ENCODE assay signal across 14 cellular contexts in genomic region chr13:113109151-113110047, GRCh38. TPM values are rescaled to one million over a fixed set of nuclear protein-coding genes. Genes with fewer than 3 reads are reported as not detected.
DNase-seq lines count a peak whose midpoint lies in the region; ATAC-seq and TF ChIP-seq lines count a peak whose summit lies in the region.
"Had no signal": no experiment of that assay in that cellular context is flagged by ENCODE, and none has a peak within 500 bp of the region (broad histone marks: within the 10 kb centered on the region; RNA-seq: fewer than 3 reads in every experiment).

No MANE protein-coding gene starts in this region.

- H4K20me1 ChIP-seq in mammary epithelial cell (ENCODE audit: insufficient read depth, low read length): no peaks in the 10 kb centered on the region

- no peaks in the 10 kb centered on the region for H3K79me2 ChIP-seq in mammary epithelial cell (ENCODE audit: insufficient read depth, low read length)

- H3K4me3 Mint-ChIP-seq in endodermal cell: peak overlapping the region; percentile 44
- H3K4me3 Mint-ChIP-seq in nephron: peak overlapping the region; percentile 42 to 60 (median 48)

- no peaks in the 10 kb centered on the region for H3K9me3 ChIP-seq in breast epithelium
- peaks cover 9% of the 10 kb centered on the region for H3K9me3 ChIP-seq in mammary epithelial cell (replicated peaks; ENCODE audit: insufficient read depth, low read length)
- no peaks in the 10 kb centered on the region for H3K9me3 ChIP-seq in endodermal cell (ENCODE audit: control insufficient read depth, low read length)
- H3K9me3 ChIP-seq in vagina: no peaks in the 10 kb centered on the region
- H3K9me3 ChIP-seq in esophagus squamous epithelium: no peaks in the 10 kb centered on the region

- CTCF ChIA-PET in mammary epithelial cell (lab: Charles Lee; ENCODE audit: low non-redundant PET): no interaction called here

- H3K36me3 ChIP-seq in breast epithelium (no peaks in the 10 kb centered on the region), mammary epithelial cell (ENCODE audit: insufficient read depth, low read length) (no peaks in the 10 kb centered on the region), endodermal cell (ENCODE audit: control insufficient read depth, insufficient read depth, low read length) (no peaks in the 10 kb centered on the region), vagina (no peaks in the 10 kb centered on the region), esophagus squamous epithelium (no peaks in the 10 kb centered on the region)

- ATAC-seq in SK-N-SH treated with all-trans-retinoic acid at 6 μM for 48 hours: no peak
- ATAC-seq: Panc1 had no signal

- H3K27ac ChIP-seq in breast epithelium (no peak overlapping the region), mammary epithelial cell (ENCODE audit: insufficient read depth, low read depth, low read length) (no peak overlapping the region), endodermal cell (ENCODE audit: low read depth, low read length) (no peak overlapping the region), vagina (no peak overlapping the region), esophagus squamous epithelium (no peak overlapping the region)

- no peak overlapping the region for H2AFZ ChIP-seq in mammary epithelial cell (ENCODE audit: low read depth, low read length)

- peak overlapping the region; percentile 34 to 75 (median 54) for H3K4me3 ChIP-seq in breast epithelium
- no peak overlapping the region for H3K4me3 ChIP-seq in mammary epithelial cell (replicated peaks in 1 of 3; ENCODE audit: insufficient read depth in 1 of 3, low read depth in 2 of 3, low read length in 3 of 3)
- no peak overlapping the region for H3K4me3 ChIP-seq in endodermal cell (ENCODE audit: low read length)
- peak overlapping the region; percentile 44 to 60 for H3K4me3 ChIP-seq in vagina
- H3K4me3 ChIP-seq in esophagus squamous epithelium: peak overlapping the region in 2 of 4 donors; percentile 50 to 66

- peaks cover 25% of the 10 kb centered on the region for H3K27me3 Mint-ChIP-seq in endodermal cell (ENCODE audit: insufficient read depth)
- H3K27me3 Mint-ChIP-seq in nephron (ENCODE audit: low read depth): peaks cover 18% of the 10 kb centered on the region

- no peak overlapping the region for H3K4me2 ChIP-seq in mammary epithelial cell (ENCODE audit: insufficient read depth, low read depth, low read length)

- H3K4me1 ChIP-seq in breast epithelium: peaks cover 6% of the 10 kb centered on the region in 2 donors
- no peaks in the 10 kb centered on the region for H3K4me1 ChIP-seq in mammary epithelial cell (ENCODE audit: insufficient read depth, low read length)
- peaks cover 9% of the 10 kb centered on the region for H3K4me1 ChIP-seq in endodermal cell (ENCODE audit: control insufficient read depth, insufficient read depth, low read length)
- H3K4me1 ChIP-seq in vagina: peaks cover 17% of the 10 kb centered on the region
- H3K4me1 ChIP-seq in esophagus squamous epithelium: peaks cover 7 to 17% (median 12%) of the 10 kb centered on the region in 3 donors

- H3K4me1 Mint-ChIP-seq in endodermal cell (peaks cover 13% of the 10 kb centered on the region), nephron (no peaks in the 10 kb centered on the region)

- no peak for TF ChIP-seq CTCF in breast epithelium (IDR thresholded peaks at IDR 0.05)
- TF ChIP-seq CTCF in mammary epithelial cell (conservative IDR thresholded peaks at IDR 0.05 in 1 of 2, IDR thresholded peaks at IDR 0.05 in 1 of 2; ENCODE audit: extremely low read depth in 1 of 2, insufficient read depth in 1 of 2, low read depth in 1 of 2, low read length in 2 of 2): no peak
- TF ChIP-seq CTCF in endodermal cell (conservative IDR thresholded peaks at IDR 0.05): no peak
- no peak for TF ChIP-seq CTCF in nephron (IDR thresholded peaks at IDR 0.05; ENCODE audit: unreplicated experiment in 3 of 3)
- TF ChIP-seq CTCF in vagina (IDR thresholded peaks at IDR 0.05): no peak
- TF ChIP-seq CTCF in esophagus squamous epithelium (IDR thresholded peaks at IDR 0.05): no peak

- H3K9me3 Mint-ChIP-seq in endodermal cell: peaks cover 8% of the 10 kb centered on the region
- H3K9me3 Mint-ChIP-seq in nephron: no peaks in the 10 kb centered on the region

- no peak for DNase-seq in breast epithelium (ENCODE audit: low spot score in 2 of 2)
- no peak for DNase-seq in mammary epithelial cell
- peak; percentile 59 for DNase-seq in endodermal cell
- no peak for DNase-seq in vagina (ENCODE audit: extremely low spot score in 2 of 2)
- no peak for DNase-seq in esophagus squamous epithelium (lab: John Stamatoyannopoulos, UW)
- DNase-seq in COR-L47 (lab: John Stamatoyannopoulos, UW): no peak
- DNase-seq: AML-193, islet precursor cell, NCI-H2029 had no signal

- in situ Hi-C loops in mammary epithelial cell (cut with MboI; ENCODE audit: low sequenced_read_pairs in 2 of 2): no loop called here

- dilution Hi-C loops in mammary epithelial cell (cut with HindIII; ENCODE audit: low sequenced_read_pairs): no loop called here

- no peak overlapping the region for H3K9ac ChIP-seq in mammary epithelial cell (ENCODE audit: insufficient read depth, low read length)
- no peak overlapping the region for H3K9ac ChIP-seq in endodermal cell (ENCODE audit: extremely low read depth, low read length, poor library complexity, severe bottlenecking)

- no TSS peak for BruUV-seq in mammary epithelial cell (replicated peaks; lab: Mats Ljungman, UMichigan)

- H3K27me3 ChIP-seq in breast epithelium (peaks cover 11 to 28% of the 10 kb centered on the region in 2 donors), mammary epithelial cell (ENCODE audit: insufficient read depth, low read length) (peaks cover 16% of the 10 kb centered on the region), endodermal cell (ENCODE audit: control insufficient read depth, insufficient read depth, low read length, poor library complexity, severe bottlenecking) (peaks cover 45% of the 10 kb centered on the region), vagina (no peaks in the 10 kb centered on the region), esophagus squamous epithelium (peaks cover 9 to 48% (median 11%) of the 10 kb centered on the region in 4 donors)

- WGBS in mammary epithelial cell (ENCODE audit: low coverage, missing lambda C conversion rate): 17% methylated on average over 24 of the region's 73 CpGs
- 40 to 47% methylated on average over 37 to 73 of the region's 73 CpGs for WGBS in endodermal cell (ENCODE audit: insufficient coverage in 1 of 2, insufficient read length in 1 of 2), 2 experiments
- 43 to 61% methylated on average over 17 to 23 of the region's 73 CpGs for WGBS in esophagus squamous epithelium, 2 donors

- intact Hi-C loops in breast epithelium (cut with DNase I; ENCODE audit: low total_unique reads): no loop called here
- intact Hi-C loops in mammary epithelial cell (cut with micrococcal nuclease): no loop called here
- intact Hi-C loops in vagina (cut with DNase I): no loop called here
- intact Hi-C loops in esophagus squamous epithelium (cut with DNase I): no loop called here

- H3K36me3 Mint-ChIP-seq in endodermal cell (ENCODE audit: low read depth): peaks cover 7% of the 10 kb centered on the region
- H3K36me3 Mint-ChIP-seq in nephron (ENCODE audit: low read depth): no peaks in the 10 kb centered on the region

- H3K27ac Mint-ChIP-seq in endodermal cell (no peak overlapping the region), nephron (no peak overlapping the region)

- TF ChIP-seq POLR2A in breast epithelium (IDR thresholded peaks at IDR 0.05) (no peak), vagina (IDR thresholded peaks at IDR 0.05) (no peak), esophagus squamous epithelium (IDR thresholded peaks at IDR 0.05) (no peak)

TF ChIP-seq in SK-N-SH treated with all-trans-retinoic acid at 6 μM for 48 hours, 23 proteins besides CTCF, POLR2A, EP300 and RAD21 (continues in another document):
- TF ChIP-seq TOX (CRISPR knock-in tag; IDR thresholded peaks at IDR 0.05; ENCODE audit: borderline replicate concordance) (no peak), POU6F1 (CRISPR knock-in tag; IDR thresholded peaks at IDR 0.05; ENCODE audit: borderline replicate concordance, low read depth) (no peak)

RNA-seq across cellular contexts. Expression of gene F7, which starts 3.8 kb away (rescaled TPM):
- total RNA-seq in breast epithelium: under 1 TPM; 0.15 to 0.48 (median 0.33) TPM
- not detected for total RNA-seq in mammary epithelial cell
- polyA plus RNA-seq in mammary epithelial cell: not detected
- not detected for polyA minus RNA-seq in mammary epithelial cell
- total RNA-seq in endodermal cell: 1 to 10 TPM; 4.7 to 6.4 TPM
- polyA plus RNA-seq in endodermal cell (2013, experiment 1 of 2): 2.3 TPM
- polyA plus RNA-seq in endodermal cell (2013, experiment 2 of 2): 1.2 TPM
- total RNA-seq in vagina: not detected
- not detected for total RNA-seq in esophagus squamous epithelium
- total RNA-seq: endothelial cell of umbilical vein, HT-29 had no signal
- polyA plus RNA-seq: endothelial cell of umbilical vein had no signal

RNA-seq across cellular contexts. Expression of gene F10, which starts 13.2 kb away (rescaled TPM):
- total RNA-seq in breast epithelium: 10 to 100 TPM in 1 of 3 donors, 1 to 10 TPM in 2; 5.1 to 63.2 (median 8.2) TPM
- not detected for total RNA-seq in mammary epithelial cell
- not detected for polyA plus RNA-seq in mammary epithelial cell
- polyA minus RNA-seq in mammary epithelial cell: not detected
- 10 to 100 TPM; 18.7 to 32.4 TPM for total RNA-seq in endodermal cell
- polyA plus RNA-seq in endodermal cell (2013, experiment 1 of 2): 15.5 TPM
- 18.2 TPM for polyA plus RNA-seq in endodermal cell (2013, experiment 2 of 2)
- 16.7 TPM for total RNA-seq in vagina
- 10 to 100 TPM in 1 of 4 donors, 1 to 10 TPM in 2, under 1 TPM in 1; 0.61 to 21.6 (median 4.5) TPM for total RNA-seq in esophagus squamous epithelium
- total RNA-seq: endothelial cell of umbilical vein, HT-29 had no signal

RNA-seq across cellular contexts. Expression of gene PROZ, which starts 49.0 kb away (rescaled TPM):
- not detected for total RNA-seq in breast epithelium
- total RNA-seq in mammary epithelial cell: not detected
- polyA plus RNA-seq in mammary epithelial cell: not detected
- polyA minus RNA-seq in mammary epithelial cell: not detected
- total RNA-seq in endodermal cell: under 1 TPM; 0.40 to 0.84 TPM
- polyA plus RNA-seq in endodermal cell (2013, experiment 1 of 2): 0.53 TPM
- polyA plus RNA-seq in endodermal cell (2013, experiment 2 of 2): not detected
- total RNA-seq in vagina: not detected
- total RNA-seq in esophagus squamous epithelium: not detected
- total RNA-seq: endothelial cell of umbilical vein, HT-29 had no signal
- polyA plus RNA-seq: endothelial cell of umbilical vein had no signal

Comparison
In these comparisons a context has a peak if more than half of its experiments do, and no peak if none do; other contexts are left out.
1. H3K4me3 ChIP-seq: peak in breast epithelium (3 of 3) and vagina (2 of 2); none in mammary epithelial cell (0 of 3) and endodermal cell (single experiment).